22 cellular contexts compared by ENCODE assay signal in genomic region chr13:54633461-54633860, GRCh38.
"Had no signal": no experiment of that assay in that cellular context is flagged by ENCODE, and none has a peak within 500 bp of the region (broad histone marks: within the 10 kb centered on the region; RNA-seq: fewer than 3 reads in every experiment).

No MANE protein-coding gene starts in this region.

- H3K4me3 ChIP-seq: dorsolateral prefrontal cortex, neural progenitor cell, psoas muscle, sigmoid colon, testis, tibial artery had no signal

- H3K79me2 ChIP-seq: parathyroid adenoma had no signal

- H3K36me3 Mint-ChIP-seq: neural progenitor cell; stimulated activated effector memory CD8-positive, alpha-beta T cell treated with anti-CD3 and anti-CD28 coated beads, Interleukin-12 subunit alpha, Interleukin-12 subunit beta, amount 100 ng/mL, for 72 hours; type B pancreatic cell had no signal

- H3K9me3 Mint-ChIP-seq: nephron, neural progenitor cell, type B pancreatic cell had no signal

- H2AFZ ChIP-seq: neural progenitor cell, parathyroid adenoma had no signal

- H3K4me2 ChIP-seq: neural progenitor cell had no signal

- H3K4me1 Mint-ChIP-seq: naive thymus-derived CD4-positive, alpha-beta T cell; nephron; stimulated activated effector memory CD8-positive, alpha-beta T cell treated with anti-CD3 and anti-CD28 coated beads, Interleukin-12 subunit alpha, Interleukin-12 subunit beta, amount 100 ng/mL, for 72 hours had no signal

- DNase-seq: dorsolateral prefrontal cortex; effector CD4-positive, alpha-beta T cell; kidney; mesenchymal stem cell; midbrain; naive thymus-derived CD4-positive, alpha-beta T cell; psoas muscle; right cardiac atrium; sigmoid colon; stimulated activated CD4-positive, alpha-beta T cell treated with anti-CD3 and anti-CD28 coated beads, Interleukin-2, amount 100 ng/mL, for 24 hours; stimulated activated CD4-positive, alpha-beta T cell treated with anti-CD3 and anti-CD28 coated beads, Interleukin-4, amount 100 ng/mL, for 24 hours; stimulated activated naive CD4-positive, alpha-beta T cell treated with Interleukin-2 at 50 U/mL for 16 hours; substantia nigra; testis; tibial artery had no signal

- ATAC-seq: left lobe of liver; naive thymus-derived CD4-positive, alpha-beta T cell; psoas muscle; right cardiac atrium; stimulated activated effector memory CD8-positive, alpha-beta T cell treated with anti-CD3 and anti-CD28 coated beads, Interleukin-12 subunit alpha, Interleukin-12 subunit beta, amount 100 ng/mL, for 72 hours had no signal

- H3K9me3 ChIP-seq: psoas muscle, sigmoid colon, testis, tibial artery had no signal

- H3K27ac Mint-ChIP-seq: naive thymus-derived CD4-positive, alpha-beta T cell; nephron; neural progenitor cell; stimulated activated effector memory CD8-positive, alpha-beta T cell treated with anti-CD3 and anti-CD28 coated beads, Interleukin-12 subunit alpha, Interleukin-12 subunit beta, amount 100 ng/mL, for 72 hours; type B pancreatic cell had no signal

- FAIRE-seq: frontal cortex, kidney had no signal

- H3K36me3 ChIP-seq: neural progenitor cell, sigmoid colon, tibial artery had no signal

- H3K4me1 ChIP-seq: parathyroid adenoma, psoas muscle, sigmoid colon, testis, tibial artery had no signal

- H3K27me3 ChIP-seq: neural progenitor cell, sigmoid colon, testis, tibial artery had no signal

- H3K27ac ChIP-seq: dorsolateral prefrontal cortex, neural progenitor cell, parathyroid adenoma, psoas muscle, sigmoid colon, testis, tibial artery had no signal

- H3K27me3 Mint-ChIP-seq: naive thymus-derived CD4-positive, alpha-beta T cell; type B pancreatic cell had no signal

- H3K4me3 Mint-ChIP-seq: naive thymus-derived CD4-positive, alpha-beta T cell; nephron; neural progenitor cell; stimulated activated effector memory CD8-positive, alpha-beta T cell treated with anti-CD3 and anti-CD28 coated beads, Interleukin-12 subunit alpha, Interleukin-12 subunit beta, amount 100 ng/mL, for 72 hours; type B pancreatic cell had no signal
